In the genomic region with DNA sequence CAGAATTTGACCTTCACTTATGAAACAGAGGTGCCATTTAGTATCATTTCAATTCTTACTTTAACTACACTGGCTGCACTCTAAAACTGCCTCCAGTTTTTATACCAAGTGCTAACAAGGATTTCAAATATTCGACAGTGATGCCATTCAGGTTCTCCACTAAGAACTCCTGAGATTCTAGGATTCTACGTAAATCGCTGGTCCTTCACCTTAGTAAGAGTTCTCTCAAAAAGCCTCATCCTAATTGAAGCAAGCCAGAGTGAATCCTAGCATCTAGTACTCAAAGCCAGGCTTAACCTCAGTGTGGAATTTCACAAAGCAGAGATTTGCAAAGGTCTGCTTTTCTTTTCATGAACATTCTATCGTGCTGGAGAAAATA, we compare ENCODE assay signal across 8 cellular contexts. TPM values are rescaled to one million over a fixed set of nuclear protein-coding genes. Genes with fewer than 3 reads are reported as not detected.
DNase-seq lines count a peak whose midpoint lies in the region; ATAC-seq and TF ChIP-seq lines count a peak whose summit lies in the region.
"Had no signal": no experiment of that assay in that cellular context is flagged by ENCODE, and none has a peak within 500 bp of the region (broad histone marks: within the 10 kb centered on the region; RNA-seq: fewer than 3 reads in every experiment).

No MANE protein-coding gene starts in this region.

- H3K27me3 ChIP-seq in iPS-20b (ENCODE audit: insufficient read depth, low read length), result peaks cover 4% of the 10 kb centered on the region

- H3K9me3 Mint-ChIP-seq in HFFc6, result peaks cover 36% of the 10 kb centered on the region
- no peaks in the 10 kb centered on the region for H3K9me3 Mint-ChIP-seq in activated naive CD4-positive, alpha-beta T cell treated with anti-CD3 and anti-CD28 coated beads, Interleukin-2, amount 50 U/mL, for 72 hours
- no peaks in the 10 kb centered on the region for H3K9me3 Mint-ChIP-seq in stimulated activated naive B cell treated with anti-CD40 and anti-IgM and Interleukin-4, amounts not matched to agents 10 μg/mL and 1 μg/mL and 100 μg/mL, for 72 hours

- peaks cover 81% of the 10 kb centered on the region for H3K36me3 Mint-ChIP-seq in HFFc6 (ENCODE audit: low read depth)
- H3K36me3 Mint-ChIP-seq in activated naive CD4-positive, alpha-beta T cell treated with anti-CD3 and anti-CD28 coated beads, Interleukin-2, amount 50 U/mL, for 72 hours, result peaks cover 50 to 65% of the 10 kb centered on the region in 2 donors
- peaks cover 33 to 41% of the 10 kb centered on the region in 2 donors for H3K36me3 Mint-ChIP-seq in stimulated activated naive B cell treated with anti-CD40 and anti-IgM and Interleukin-4, amounts not matched to agents 10 μg/mL and 1 μg/mL and 100 μg/mL, for 72 hours

- no peak for ATAC-seq in activated naive CD4-positive, alpha-beta T cell treated with anti-CD3 and anti-CD28 coated beads, Interleukin-2, amount 50 U/mL, for 72 hours
- no peak for ATAC-seq in stimulated activated naive B cell treated with anti-CD40 and anti-IgM and Interleukin-4, amounts not matched to agents 10 μg/mL and 1 μg/mL and 100 μg/mL, for 72 hours (replicated peaks)
- ATAC-seq in GM21825 (IDR thresholded peaks at IDR 0.05; ENCODE audit: unreplicated experiment), result no peak

- H3K9ac ChIP-seq in iPS-20b (ENCODE audit: low read depth, low read length), result peak overlapping the region; percentile 98; the same call in 1 of the 2 replicates

- TF ChIP-seq CTCF in HFFc6 (IDR thresholded peaks at IDR 0.05), result no peak

- peaks cover 57% of the 10 kb centered on the region for H3K27me3 Mint-ChIP-seq in HFFc6 (ENCODE audit: insufficient read depth)
- no peaks in the 10 kb centered on the region for H3K27me3 Mint-ChIP-seq in stimulated activated naive B cell treated with anti-CD40 and anti-IgM and Interleukin-4, amounts not matched to agents 10 μg/mL and 1 μg/mL and 100 μg/mL, for 72 hours

- H3K4me3 Mint-ChIP-seq in HFFc6, result peak overlapping the region; percentile 99
- H3K4me3 Mint-ChIP-seq in stimulated activated naive B cell treated with anti-CD40 and anti-IgM and Interleukin-4, amounts not matched to agents 10 μg/mL and 1 μg/mL and 100 μg/mL, for 72 hours, result no peak overlapping the region

- H3K27ac Mint-ChIP-seq in HFFc6, result peak overlapping the region; percentile 99
- H3K27ac Mint-ChIP-seq in activated naive CD4-positive, alpha-beta T cell treated with anti-CD3 and anti-CD28 coated beads, Interleukin-2, amount 50 U/mL, for 72 hours, result peak overlapping the region; percentile 99 to 100
- H3K27ac Mint-ChIP-seq in stimulated activated naive B cell treated with anti-CD40 and anti-IgM and Interleukin-4, amounts not matched to agents 10 μg/mL and 1 μg/mL and 100 μg/mL, for 72 hours, result peak overlapping the region; percentile 31

- DNase-seq in HFFc6 (no peak), iPS-NIHi11 (ENCODE audit: low spot score) (no peak), NCI-H446 (lab: John Stamatoyannopoulos, UW) (no peak)
- no peak for DNase-seq in activated naive CD4-positive, alpha-beta T cell treated with anti-CD3 and anti-CD28 coated beads, Interleukin-2, amount 50 U/mL, for 72 hours (ENCODE audit: low spot score in 2 of 2)
- no peak for DNase-seq in stimulated activated naive B cell treated with anti-CD40 and anti-IgM and Interleukin-4, amounts not matched to agents 10 μg/mL and 1 μg/mL and 100 μg/mL, for 72 hours
- DNase-seq: NCI-H1092 had no signal

- H3K4me3 ChIP-seq in iPS-20b (ENCODE audit: low read length), result peak overlapping the region; percentile 84

- H3K4me1 Mint-ChIP-seq in HFFc6 (ENCODE audit: low read depth), result peaks cover 55% of the 10 kb centered on the region
- peaks cover 22 to 53% of the 10 kb centered on the region in 2 donors for H3K4me1 Mint-ChIP-seq in stimulated activated naive B cell treated with anti-CD40 and anti-IgM and Interleukin-4, amounts not matched to agents 10 μg/mL and 1 μg/mL and 100 μg/mL, for 72 hours

- peaks cover 18% of the 10 kb centered on the region; the same call in 1 of the 2 replicates for H3K4me1 ChIP-seq in iPS-20b (ENCODE audit: insufficient read depth, low read length)

- H3K27ac ChIP-seq in iPS-20b (ENCODE audit: low read length), result no peak overlapping the region

- peaks cover 77% of the 10 kb centered on the region for H3K36me3 ChIP-seq in iPS-20b (ENCODE audit: insufficient read depth, low read depth, low read length)

- no peaks in the 10 kb centered on the region for H3K9me3 ChIP-seq in iPS-20b (ENCODE audit: insufficient read depth, low read depth, low read length)

RNA-seq across cellular contexts. Expression of a gene that starts 3.5 kb away (rescaled TPM):
- total RNA-seq in HFFc6 (2021; fragmentation: NEBNext Ultra II Directional; extraction: Animal tissue kit (Norgen Biotek cat#: 25700)), result 1,000 to 10,000 TPM in 2 of 6 experiments, 100 to 1,000 TPM in 4; 787 to 1,148 (median 975) TPM
- 100 to 1,000 TPM; 249 to 315 TPM for total RNA-seq in activated naive CD4-positive, alpha-beta T cell treated with anti-CD3 and anti-CD28 coated beads, Interleukin-2, amount 50 U/mL, for 72 hours

Comparison
In these comparisons a context has a peak if more than half of its experiments do, and no peak if none do; other contexts are left out.
1. H3K27ac Mint-ChIP-seq: peak in every context shown above with its lines; median percentile 100 in activated naive CD4-positive, alpha-beta T cell treated with anti-CD3 and anti-CD28 coated beads, Interleukin-2, amount 50 U/mL, for 72 hours; 99 in HFFc6; 31 in stimulated activated naive B cell treated with anti-CD40 and anti-IgM and Interleukin-4, amounts not matched to agents 10 μg/mL and 1 μg/mL and 100 μg/mL, for 72 hours.